ENCODE assay signal across 8 cellular contexts in genomic region chr10:63206997-63207952, GRCh38.
DNase-seq lines count a peak whose midpoint lies in the region; ATAC-seq, FAIRE-seq and TF ChIP-seq lines count a peak whose summit lies in the region.

No MANE protein-coding gene starts in this region.

- H3K9me3 ChIP-seq in HEK293 (ENCODE audit: control insufficient read depth, insufficient read depth, low read depth, low read length): no peaks in the 10 kb centered on the region
- H3K9me3 ChIP-seq in endocrine pancreas (ENCODE audit: control insufficient read depth, low read length): no peaks in the 10 kb centered on the region

- H3K27ac ChIP-seq in HEK293 (ENCODE audit: extremely low read depth, low read depth, low read length): no peak overlapping the region

- peaks cover 22 to 31% of the 10 kb centered on the region in 2 donors for H3K36me3 Mint-ChIP-seq in naive B cell

- no peak for FAIRE-seq in RCC 7860 (lab: Jason Lieb, UNC)

- peak; percentile 35 to 58 for ATAC-seq in naive B cell (ENCODE audit: low read depth in 2 of 2)

- peaks cover 42 to 45% (median 45%) of the 10 kb centered on the region in 3 donors for H3K4me1 Mint-ChIP-seq in naive B cell

- peak; percentile 78 for DNase-seq in COR-L47 (lab: John Stamatoyannopoulos, UW)
- DNase-seq in RPMI7951 (ENCODE audit: low read depth): peak; percentile 76
- DNase-seq in naive B cell: no peak
- DNase-seq in RCC 7860 (ENCODE audit: low spot score): no peak
- DNase-seq in kidney tubule cell (ENCODE audit: low spot score): no peak
- no peak for DNase-seq in stimulated activated naive CD4-positive, alpha-beta T cell treated with Interleukin-2 at 50 U/mL for 16 hours (lab: John Stamatoyannopoulos, UW)

- H3K4me3 ChIP-seq in HEK293 (ENCODE audit: low read depth, low read length): no peak overlapping the region
- H3K4me3 ChIP-seq in endocrine pancreas (ENCODE audit: control insufficient read depth, insufficient read depth, low read length): peak overlapping the region; percentile 1

- no peak for TF ChIP-seq CTCF in HEK293 (tag by site-specific recombination; IDR thresholded peaks at IDR 0.05)

- H3K36me3 ChIP-seq in HEK293 (ENCODE audit: control insufficient read depth in 2 of 2, insufficient read depth in 1 of 2, low read length in 2 of 2) (peaks cover 9 to 49% of the 10 kb centered on the region in 2 experiments), endocrine pancreas (ENCODE audit: control insufficient read depth, insufficient read depth, low read length) (no peaks in the 10 kb centered on the region)

- H3K4me3 Mint-ChIP-seq in naive B cell: peak overlapping the region in 1 of 8 donors; percentile 45

- no peaks in the 10 kb centered on the region for H3K27me3 Mint-ChIP-seq in naive B cell

- H3K27me3 ChIP-seq in endocrine pancreas (ENCODE audit: control insufficient read depth, insufficient read depth, low read length): no peaks in the 10 kb centered on the region

- no peak overlapping the region for H3K9ac ChIP-seq in endocrine pancreas (ENCODE audit: control insufficient read depth, insufficient read depth, low read length)

- POLR2A ChIA-PET in HEK293 (lab: Yijun Ruan, JAX): no interaction called here

- H3K9me3 Mint-ChIP-seq in naive B cell: peaks cover 0 to 3% (median 0%) of the 10 kb centered on the region in 7 donors

- H3K27ac Mint-ChIP-seq in naive B cell: peak overlapping the region in 5 of 6 donors; percentile 11 to 91 (median 39)

- CTCF ChIA-PET in HEK293 (lab: Yijun Ruan, JAX): interaction anchor here (0.6 kb wide), 1 partner anchor 27 kb away, joined by 3 read pairs; no protein-coding TSS in a partner anchor

- H3K4me1 ChIP-seq in HEK293 (ENCODE audit: control insufficient read depth, insufficient read depth, low read length) (peaks cover 8% of the 10 kb centered on the region; the same call in 1 of the 2 replicates), endocrine pancreas (ENCODE audit: control insufficient read depth, insufficient read depth, low read length) (peaks cover 63% of the 10 kb centered on the region)

TF ChIP-seq in HEK293, 187 proteins besides CTCF, POLR2A, EP300 and RAD21:
- TF ChIP-seq ZNF350 (tag by site-specific recombination; IDR thresholded peaks at IDR 0.05) (no peak), FEZF1 (tag by site-specific recombination; IDR thresholded peaks at IDR 0.05) (peak; percentile 74), ZNF585B (tag by site-specific recombination; IDR thresholded peaks at IDR 0.05) (0 out of 2 replicates have a peak, but pooled peaks have one; percentile 19), OVOL3 (tag by site-specific recombination; IDR thresholded peaks at IDR 0.05) (no peak), GLI4 (tag by site-specific recombination; IDR thresholded peaks at IDR 0.05) (no peak), GLI2 (tag by site-specific recombination; IDR thresholded peaks at IDR 0.05; ENCODE audit: borderline replicate concordance, low read depth) (no peak)

Comparison
In these comparisons a context has a peak if more than half of its experiments do, and no peak if none do; other contexts are left out.
1. DNase-seq: peak in COR-L47 (single experiment) and RPMI7951 (single experiment); none in naive B cell (single experiment), RCC 7860 (single experiment), kidney tubule cell (single experiment) and stimulated activated naive CD4-positive, alpha-beta T cell treated with Interleukin-2 at 50 U/mL for 16 hours (single experiment).